In the genomic region with DNA sequence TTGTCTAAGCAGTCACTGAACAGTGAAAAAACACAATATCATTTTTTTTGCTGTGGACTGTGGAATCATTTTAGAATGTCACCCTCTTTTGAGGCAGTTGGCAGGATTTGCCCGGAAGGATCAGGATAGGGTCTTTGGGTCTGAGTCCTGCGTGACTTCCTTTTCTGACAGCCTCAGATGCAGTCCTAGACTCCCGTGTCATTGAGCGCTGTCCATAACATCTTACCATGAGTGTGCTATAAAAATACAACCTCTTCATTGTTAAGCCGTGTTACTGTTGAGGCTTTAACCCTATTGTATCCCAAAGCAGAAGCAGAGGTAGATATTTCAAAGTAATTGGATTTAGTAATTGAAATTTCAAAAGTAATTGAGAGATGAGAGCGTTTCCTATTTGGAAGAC, we compare ENCODE assay signal across 11 cellular contexts. TPM values are rescaled to one million over a fixed set of nuclear protein-coding genes. Genes with fewer than 3 reads are reported as not detected.
DNase-seq lines count a peak whose midpoint lies in the region; ATAC-seq, FAIRE-seq and TF ChIP-seq lines count a peak whose summit lies in the region.
"Had no signal": no experiment of that assay in that cellular context is flagged by ENCODE, and none has a peak within 500 bp of the region (broad histone marks: within the 10 kb centered on the region; RNA-seq: fewer than 3 reads in every experiment).

No MANE protein-coding gene starts in this region.

- no peak overlapping the region for H2BK15ac ChIP-seq in mesenchymal stem cell (ENCODE audit: low read depth, poor library complexity, severe bottlenecking)

- no peak overlapping the region for H3K18ac ChIP-seq in mesenchymal stem cell (ENCODE audit: low read depth in 1 of 2, low read length in 2 of 2)

- POLR2A ChIA-PET in K562 (lab: Yijun Ruan, JAX) = interaction anchor here (0.7 to 1.8 kb wide), 5 partner anchors 10 to 44 kb away, joined by 3 to 9 read pairs (median 5); no protein-coding TSS in a partner anchor
- POLR2A ChIA-PET in activated CD4-positive, alpha-beta memory T cell treated with anti-CD3 and anti-CD28 coated beads for 36 hours (lab: Charles Lee) = no interaction called here

- no peak overlapping the region for H2AFZ ChIP-seq in K562 (ENCODE audit: low read depth, low read length)
- H2AFZ ChIP-seq in mesenchymal stem cell (ENCODE audit: low read depth, low read length) = no peak overlapping the region

- H3K27ac ChIP-seq in K562 (ENCODE audit: extremely low read depth, low read depth, low read length) (no peak overlapping the region), mesenchymal stem cell (ENCODE audit: low read length, poor library complexity, severe bottlenecking) (no peak overlapping the region), vagina (peak overlapping the region; percentile 30), esophagus squamous epithelium (no peak overlapping the region)
- H3K27ac ChIP-seq: suprapubic skin had no signal

- CTCF ChIA-PET in K562 (lab: Yijun Ruan, JAX; ENCODE audit: low intra/inter-chr PET ratio) = no interaction called here
- CTCF ChIA-PET in activated CD4-positive, alpha-beta memory T cell treated with anti-CD3 and anti-CD28 coated beads for 36 hours (lab: Charles Lee) = interaction anchor here (1.2 kb wide), 1 partner anchor 8 kb away, joined by 3 read pairs; no protein-coding TSS in a partner anchor

- H2BK5ac ChIP-seq in mesenchymal stem cell (ENCODE audit: low read depth, low read length, poor library complexity, severe bottlenecking) = no peak overlapping the region

- H3K79me1 ChIP-seq in mesenchymal stem cell (replicated peaks; ENCODE audit: low read length, poor library complexity, severe bottlenecking) = peaks cover 20% of the 10 kb centered on the region

- no peak overlapping the region for H4K91ac ChIP-seq in mesenchymal stem cell (ENCODE audit: low read length)

- FAIRE-seq in K562 (lab: Jason Lieb, UNC) = no peak

- H3K79me2 ChIP-seq in K562 (ENCODE audit: control insufficient read depth, insufficient read depth, low read length) = peaks cover 98% of the 10 kb centered on the region

- TF ChIP-seq POLR2A in K562 (conservative IDR thresholded peaks at IDR 0.05) = no peak
- TF ChIP-seq POLR2A in vagina (IDR thresholded peaks at IDR 0.05) = no peak
- no peak for TF ChIP-seq POLR2A in esophagus squamous epithelium (IDR thresholded peaks at IDR 0.05)

- H3K4me1 Mint-ChIP-seq in activated naive CD4-positive, alpha-beta T cell treated with anti-CD3 and anti-CD28 coated beads, Interleukin-2, amount 50 U/mL, for 24 hours = peaks cover 99% of the 10 kb centered on the region
- peaks cover 80% of the 10 kb centered on the region for H3K4me1 Mint-ChIP-seq in activated CD4-positive, alpha-beta memory T cell treated with anti-CD3 and anti-CD28 coated beads for 36 hours (ENCODE audit: low read depth)

- no peak overlapping the region for H3K4me2 ChIP-seq in K562 (ENCODE audit: insufficient read depth, low read length)
- no peak overlapping the region for H3K4me2 ChIP-seq in mesenchymal stem cell (ENCODE audit: low read length, poor library complexity, severe bottlenecking)

- no peaks in the 10 kb centered on the region for H3K9me1 ChIP-seq in K562 (ENCODE audit: control insufficient read depth, insufficient read depth, low read length)

- H2AK5ac ChIP-seq in mesenchymal stem cell (ENCODE audit: low read length, severe bottlenecking) = no peak overlapping the region

- no peaks in the 10 kb centered on the region for H3K36me3 ChIP-seq in K562 (ENCODE audit: control insufficient read depth, insufficient read depth, low read length)
- H3K36me3 ChIP-seq in mesenchymal stem cell (ENCODE audit: control insufficient read depth in 1 of 2, insufficient read depth in 2 of 2, low read depth in 1 of 2, low read length in 2 of 2) = peaks cover 0 to 3% of the 10 kb centered on the region in 2 experiments
- no peaks in the 10 kb centered on the region for H3K36me3 ChIP-seq in vagina
- peaks cover 0 to 9% (median 0%) of the 10 kb centered on the region in 3 donors for H3K36me3 ChIP-seq in esophagus squamous epithelium
- H3K36me3 ChIP-seq: suprapubic skin had no signal

- in situ Hi-C loops in K562 (cut with MboI) = no loop called here

- peak overlapping the region; percentile 38 for H3K4me3 Mint-ChIP-seq in activated naive CD4-positive, alpha-beta T cell treated with anti-CD3 and anti-CD28 coated beads, Interleukin-2, amount 50 U/mL, for 24 hours
- no peak overlapping the region for H3K4me3 Mint-ChIP-seq in activated CD4-positive, alpha-beta memory T cell treated with anti-CD3 and anti-CD28 coated beads for 36 hours
- H3K4me3 Mint-ChIP-seq: activated CD4-positive, alpha-beta T cell treated with anti-CD3 and anti-CD28 coated beads, Interleukin-2, amount 10 ng/mL, durations not matched to agents 24 days and 14 days; activated naive CD4-positive, alpha-beta T cell treated with anti-CD3 and anti-CD28 coated beads, Interleukin-2, amount 10 ng/mL, durations not matched to agents 7 days and 5 days had no signal

- H4K8ac ChIP-seq in mesenchymal stem cell (ENCODE audit: low read length) = no peak overlapping the region

- no peak overlapping the region for H3K23ac ChIP-seq in mesenchymal stem cell (ENCODE audit: low read length in 2 of 2)

- no peak overlapping the region for H3K14ac ChIP-seq in mesenchymal stem cell (ENCODE audit: low read length in 2 of 2)

- H3K27me3 ChIP-seq in K562 (ENCODE audit: control insufficient read depth in 2 of 2, insufficient read depth in 2 of 2, low read length in 2 of 2) (no peaks in the 10 kb centered on the region), mesenchymal stem cell (ENCODE audit: control insufficient read depth in 1 of 2, insufficient read depth in 1 of 2, low read length in 2 of 2) (no peaks in the 10 kb centered on the region), vagina (no peaks in the 10 kb centered on the region), esophagus squamous epithelium (no peaks in the 10 kb centered on the region)
- H3K27me3 ChIP-seq: suprapubic skin had no signal

- H3K4ac ChIP-seq in mesenchymal stem cell (ENCODE audit: low read depth in 1 of 2, low read length in 2 of 2) = no peak overlapping the region

- no peaks in the 10 kb centered on the region for H3K27me3 Mint-ChIP-seq in activated naive CD4-positive, alpha-beta T cell treated with anti-CD3 and anti-CD28 coated beads, Interleukin-2, amount 50 U/mL, for 24 hours
- no peaks in the 10 kb centered on the region for H3K27me3 Mint-ChIP-seq in activated CD4-positive, alpha-beta memory T cell treated with anti-CD3 and anti-CD28 coated beads for 36 hours
- H3K27me3 Mint-ChIP-seq: activated CD4-positive, alpha-beta T cell treated with anti-CD3 and anti-CD28 coated beads, Interleukin-2, amount 10 ng/mL, durations not matched to agents 24 days and 14 days; activated naive CD4-positive, alpha-beta T cell treated with anti-CD3 and anti-CD28 coated beads, Interleukin-2, amount 10 ng/mL, durations not matched to agents 7 days and 5 days had no signal

- H2BK12ac ChIP-seq in mesenchymal stem cell (ENCODE audit: low read length in 2 of 2) = no peak overlapping the region

- 0 out of 2 replicates have a peak, but pooled peaks cover 3% of the 10 kb centered on the region for H4K20me1 ChIP-seq in K562 (replicated peaks; ENCODE audit: control insufficient read depth, insufficient read depth, low read length)

- no peaks in the 10 kb centered on the region for H3K9me3 ChIP-seq in K562 (replicated peaks; ENCODE audit: control insufficient read depth, insufficient read depth, low read depth, low read length)
- no peaks in the 10 kb centered on the region for H3K9me3 ChIP-seq in mesenchymal stem cell (ENCODE audit: control insufficient read depth, low read length)
- no peaks in the 10 kb centered on the region for H3K9me3 ChIP-seq in vagina
- H3K9me3 ChIP-seq in esophagus squamous epithelium = no peaks in the 10 kb centered on the region
- H3K9me3 ChIP-seq: suprapubic skin had no signal

- H3K4me3 ChIP-seq in K562 = no peak overlapping the region
- H3K4me3 ChIP-seq in mesenchymal stem cell (ENCODE audit: insufficient read depth in 1 of 2, low read depth in 1 of 2, low read length in 2 of 2) = peak overlapping the region in 1 of 2 experiments; percentile 10
- H3K4me3 ChIP-seq in vagina = no peak overlapping the region
- H3K4me3 ChIP-seq in esophagus squamous epithelium = no peak overlapping the region
- H3K4me3 ChIP-seq: suprapubic skin had no signal

- WGBS in K562 (ENCODE audit: insufficient coverage, low coverage, missing lambda C conversion rate) = 74% methylated on average over 6 of the region's 6 CpGs
- WGBS in mesenchymal stem cell = 92% methylated on average over 6 of the region's 6 CpGs
- 72 to 81% methylated on average over 6 of the region's 6 CpGs for WGBS in esophagus squamous epithelium, 2 donors

- H3K36me3 Mint-ChIP-seq in activated naive CD4-positive, alpha-beta T cell treated with anti-CD3 and anti-CD28 coated beads, Interleukin-2, amount 50 U/mL, for 24 hours = peaks cover 8% of the 10 kb centered on the region
- peaks cover 9% of the 10 kb centered on the region for H3K36me3 Mint-ChIP-seq in activated CD4-positive, alpha-beta memory T cell treated with anti-CD3 and anti-CD28 coated beads for 36 hours

- peak overlapping the region; percentile 85 for H3K27ac Mint-ChIP-seq in activated naive CD4-positive, alpha-beta T cell treated with anti-CD3 and anti-CD28 coated beads, Interleukin-2, amount 50 U/mL, for 24 hours
- H3K27ac Mint-ChIP-seq in activated CD4-positive, alpha-beta memory T cell treated with anti-CD3 and anti-CD28 coated beads for 36 hours = no peak overlapping the region
- H3K27ac Mint-ChIP-seq: activated CD4-positive, alpha-beta T cell treated with anti-CD3 and anti-CD28 coated beads, Interleukin-2, amount 10 ng/mL, durations not matched to agents 24 days and 14 days had no signal

- H3K9me3 Mint-ChIP-seq in activated naive CD4-positive, alpha-beta T cell treated with anti-CD3 and anti-CD28 coated beads, Interleukin-2, amount 50 U/mL, for 24 hours = peaks cover 4% of the 10 kb centered on the region
- H3K9me3 Mint-ChIP-seq in activated CD4-positive, alpha-beta memory T cell treated with anti-CD3 and anti-CD28 coated beads for 36 hours = no peaks in the 10 kb centered on the region

- H3K9ac ChIP-seq in K562 (ENCODE audit: insufficient read depth in 1 of 2, low read depth in 2 of 2, low read length in 2 of 2) (peak overlapping the region in 1 of 2 experiments; percentile 16; a peak in 1 of 4 replicates), mesenchymal stem cell (ENCODE audit: low read length) (peak overlapping the region; percentile 68)

- TF ChIP-seq RAD21 in K562 (CRISPR knock-in tag; conservative IDR thresholded peaks at IDR 0.05 in 1 of 2, IDR thresholded peaks at IDR 0.05 in 1 of 2) = no peak

- peak; percentile 55 for ATAC-seq in K562

- peaks cover 0 to 23% of the 10 kb centered on the region in 2 experiments; a peak in 4 of 5 replicates for H3K4me1 ChIP-seq in K562 (replicated peaks in 1 of 2; ENCODE audit: control insufficient read depth in 2 of 2, insufficient read depth in 2 of 2, low read length in 2 of 2)
- peaks cover 4% of the 10 kb centered on the region for H3K4me1 ChIP-seq in mesenchymal stem cell (ENCODE audit: control insufficient read depth, insufficient read depth, low read depth, low read length)
- peaks cover 72% of the 10 kb centered on the region for H3K4me1 ChIP-seq in vagina
- peaks cover 5 to 77% (median 6%) of the 10 kb centered on the region in 3 donors for H3K4me1 ChIP-seq in esophagus squamous epithelium

- TF ChIP-seq CTCF in K562 (IDR thresholded peaks at IDR 0.05 in 2 of 3, conservative IDR thresholded peaks at IDR 0.05 in 1 of 3; ENCODE audit: insufficient read depth in 2 of 3, low read depth in 1 of 3, low read length in 3 of 3) (no peak), vagina (IDR thresholded peaks at IDR 0.05) (no peak), esophagus squamous epithelium (IDR thresholded peaks at IDR 0.05) (no peak)

- H2BK120ac ChIP-seq in mesenchymal stem cell (ENCODE audit: low read depth, low read length) = no peak overlapping the region

- no peak for DNase-seq in activated naive CD4-positive, alpha-beta T cell (lab: John Stamatoyannopoulos, UW)
- DNase-seq in K562 (ENCODE audit: extremely low read depth in 1 of 4, low spot score in 3 of 4) = no peak
- DNase-seq in mesenchymal stem cell = no peak
- DNase-seq in vagina (ENCODE audit: extremely low spot score in 2 of 2) = no peak
- DNase-seq in HPDE6-E6E7 (ENCODE audit: extremely low spot score) = no peak
- no peak for DNase-seq in esophagus squamous epithelium (lab: John Stamatoyannopoulos, UW)
- no peak for DNase-seq in activated CD4-positive, alpha-beta memory T cell treated with anti-CD3 and anti-CD28 coated beads for 36 hours
- DNase-seq: activated CD4-positive, alpha-beta T cell treated with anti-CD3 and anti-CD28 coated beads, Interleukin-2, amount 10 ng/mL, durations not matched to agents 24 days and 14 days; activated naive CD4-positive, alpha-beta T cell treated with anti-CD3 and anti-CD28 coated beads, Interleukin-2, amount 10 ng/mL, durations not matched to agents 7 days and 5 days had no signal

- no TSS peak for BruUV-seq in K562 (replicated peaks; lab: Mats Ljungman, UMichigan)

- intact Hi-C loops in K562 (cut with micrococcal nuclease) = no loop called here
- intact Hi-C loops in vagina (cut with DNase I) = no loop called here
- intact Hi-C loops in esophagus squamous epithelium (cut with DNase I) = no loop called here
- intact Hi-C loops in activated CD4-positive, alpha-beta memory T cell treated with anti-CD3 and anti-CD28 coated beads for 36 hours (cut with micrococcal nuclease) = loop anchor here (2.0 kb wide), 1 partner anchor 13 kb away; no protein-coding TSS in a partner anchor

- TF ChIP-seq EP300 in K562 (IDR thresholded peaks at IDR 0.05; ENCODE audit: low read length) = no peak

RNA-seq across cellular contexts. Expression of gene ARID1B, which starts 30.6 kb away (rescaled TPM):
- 166 and 348 TPM in 2 replicates for total RNA-seq in K562 (2011; cell fraction: chromatin; rRNA removed; ENCODE audit: low replicate concordance)
- total RNA-seq in K562 (2011; cell fraction: nucleolus; rRNA removed) = 89.6 and 106 TPM in 2 replicates
- 226 and 418 TPM in 2 replicates for total RNA-seq in K562 (2011; cell fraction: nucleoplasm; rRNA removed)
- total RNA-seq in K562 (2014; rRNA removed) (19.3 and 21.3 TPM in 2 replicates), K562 (2014; rRNA removed; fragmentation: Illumina TruSeq; extraction: Trizol) (32.9 and 37.6 TPM in 2 replicates), K562 (2015; rRNA removed; fragmentation: Illumina TruSeq; extraction: Trizol) (33.7 and 34.3 TPM in 2 replicates), K562 (2021) (48.6 and 50.5 TPM in 2 replicates), vagina (141 TPM), esophagus squamous epithelium (100 to 1,000 TPM in 1 of 4 donors, 10 to 100 TPM in 3; 25.2 to 103 (median 59.5) TPM)
- polyA plus RNA-seq in K562 (2011; rRNA removed) (20.5 and 20.7 TPM in 2 replicates), K562 (2014; fragmentation: Illumina TruSeq; extraction: Trizol) (26.2 and 30.1 TPM in 2 replicates), K562 (2014; fragmentation: Nextera tagmentation; extraction: Ambion mirVana) (10 to 100 TPM; 12.5 to 25.8 TPM), K562 (2014; rRNA removed) (21.8 and 22.3 TPM in 2 replicates)
- polyA plus RNA-seq in K562 (2011; cell fraction: cytosol; rRNA removed) = 16.9 and 20.5 TPM in 2 replicates
- polyA plus RNA-seq in K562 (2011; cell fraction: nucleus; rRNA removed) = 46.8 and 68.6 TPM in 2 replicates
- 25.9 and 27.1 TPM in 2 replicates for polyA plus RNA-seq in K562 (2012)
- 81.8 and 86.3 TPM in 2 replicates for polyA minus RNA-seq in K562 (2011; rRNA and poly(A)+ RNA removed)
- polyA minus RNA-seq in K562 (2011; cell fraction: cytosol; rRNA and poly(A)+ RNA removed) = 64.9 and 82.5 TPM in 2 replicates
- 157 and 175 TPM in 2 replicates for polyA minus RNA-seq in K562 (2011; cell fraction: nucleus; rRNA and poly(A)+ RNA removed)
- 32.3 TPM for polyA plus RNA-seq in mesenchymal stem cell (2013, experiment 1 of 2)
- 31.6 TPM for polyA plus RNA-seq in mesenchymal stem cell (2013, experiment 2 of 2)
- 10 to 100 TPM; 39.0 to 41.5 TPM for total RNA-seq in activated CD4-positive, alpha-beta memory T cell treated with anti-CD3 and anti-CD28 coated beads for 36 hours
